18 cellular contexts compared by ENCODE assay signal in genomic region chr17:20994779-20995149, GRCh38. TPM values are rescaled to one million over a fixed set of nuclear protein-coding genes. Genes with fewer than 3 reads are reported as not detected.
A peak's percentile ranks its signal among the peaks of the same experiment; 100 is the strongest.
DNase-seq lines count a peak whose midpoint lies in the region; ATAC-seq, FAIRE-seq and TF ChIP-seq lines count a peak whose summit lies in the region.
"Had no signal": no experiment of that assay in that cellular context is flagged by ENCODE, and none has a peak within 500 bp of the region (broad histone marks: within the 10 kb centered on the region; RNA-seq: fewer than 3 reads in every experiment).

No MANE protein-coding gene starts in this region.

- H3K23ac ChIP-seq in H1 (ENCODE audit: insufficient read length) = no peak overlapping the region

- no peaks in the 10 kb centered on the region for H3K9me3 Mint-ChIP-seq in activated T-cell treated with anti-CD3 and anti-CD28 coated beads, Interleukin-2, amount 50 U/mL, for 24 hours
- H3K9me3 Mint-ChIP-seq in Caco-2 (ENCODE audit: unreplicated experiment) = no peaks in the 10 kb centered on the region
- H3K9me3 Mint-ChIP-seq: CD4-positive, alpha-beta T cell had no signal

- H3K27me3 ChIP-seq in Caco-2 (replicated peaks; ENCODE audit: control insufficient read depth, insufficient read depth, low read length) (no peaks in the 10 kb centered on the region), H1 (replicated peaks in 1 of 4; ENCODE audit: control insufficient read depth in 3 of 4, extremely low read depth in 1 of 4, insufficient read depth in 3 of 4, low read length in 3 of 4) (no peaks in the 10 kb centered on the region)
- H3K27me3 ChIP-seq: BE2C had no signal

- H3K36me3 Mint-ChIP-seq in activated T-cell treated with anti-CD3 and anti-CD28 coated beads, Interleukin-2, amount 50 U/mL, for 24 hours (ENCODE audit: low read depth) = peaks cover 14% of the 10 kb centered on the region
- H3K36me3 Mint-ChIP-seq in Caco-2 (ENCODE audit: insufficient read depth, unreplicated experiment) = peaks cover 41% of the 10 kb centered on the region

- no peak for TF ChIP-seq CTCF in Caco-2 (IDR thresholded peaks at IDR 0.05; ENCODE audit: insufficient read depth in 1 of 2, low read depth in 1 of 2, low read length in 1 of 2, severe bottlenecking in 1 of 2, unreplicated experiment in 1 of 2)
- no peak for TF ChIP-seq CTCF in H1 (IDR thresholded peaks at IDR 0.05; ENCODE audit: control extremely low read depth in 1 of 3, insufficient read depth in 1 of 3, low read depth in 1 of 3, low read length in 3 of 3)

- TF ChIP-seq RAD21 in H1 (IDR thresholded peaks at IDR 0.05 in 1 of 2, conservative IDR thresholded peaks at IDR 0.05 in 1 of 2; ENCODE audit: low read depth in 2 of 2, low read length in 2 of 2) = no peak

- no peak for TF ChIP-seq POLR2A in H1 (IDR thresholded peaks at IDR 0.05; ENCODE audit: control extremely low read depth in 1 of 2, low read depth in 2 of 2, low read length in 2 of 2)

- FAIRE-seq in H1 (lab: Jason Lieb, UNC) = no peak
- FAIRE-seq: A204.1, GM12878, GM19239 had no signal

- no peak overlapping the region for H3K56ac ChIP-seq in H1 (replicated peaks; ENCODE audit: insufficient read length, low read depth, low read length)

- H3K18ac ChIP-seq in H1 (ENCODE audit: extremely low read depth, low read length) = no peak overlapping the region

- peaks cover 5 to 6% of the 10 kb centered on the region in 2 experiments for H4K20me1 ChIP-seq in H1 (replicated peaks in 1 of 2; ENCODE audit: control insufficient read depth in 1 of 2, insufficient read depth in 2 of 2, low read length in 2 of 2)

- CTCF ChIA-PET in Caco-2 (lab: Charles Lee) (no interaction called here), H1 (lab: Charles Lee; ENCODE audit: partially characterized antibody) (interaction anchor here (1.5 to 3.1 kb wide), 2 partner anchors 10 to 50 kb away, joined by 4 to 21 read pairs; no protein-coding TSS in a partner anchor)

- TF ChIP-seq EP300 in H1 (IDR thresholded peaks at IDR 0.05; ENCODE audit: borderline replicate concordance in 1 of 2, low read depth in 2 of 2, low read length in 2 of 2) = no peak

- no peak overlapping the region for H2BK15ac ChIP-seq in H1 (ENCODE audit: low read length)

- BruUV-seq in Caco-2 (replicated peaks; lab: Mats Ljungman, UMichigan) = no TSS peak

- no peak for DNase-seq in activated T-cell treated with anti-CD3 and anti-CD28 coated beads, Interleukin-2, amount 50 U/mL, for 24 hours
- DNase-seq in activated T-cell treated with anti-CD3 and anti-CD28 coated beads for 4 hours = no peak
- no peak for DNase-seq in Caco-2
- no peak for DNase-seq in H1 (ENCODE audit: low read depth in 1 of 2, low spot score in 2 of 2)
- peak; percentile 58 for DNase-seq in posterior vena cava (ENCODE audit: low spot score)
- no peak for DNase-seq in cerebellar nuclear complex (lab: John Stamatoyannopoulos, UW)
- DNase-seq: ACHN, BE2C, C1 segment of cervical spinal cord, Calu3, DMS79 treated with DMSO at 0.1 percent for 48 hours, GF-D8, HCEC 1CT had no signal

- H3K36me3 ChIP-seq in Caco-2 (ENCODE audit: control insufficient read depth, insufficient read depth, low read length) (no peaks in the 10 kb centered on the region; the same call in 1 of the 2 replicates), H1 (ENCODE audit: control insufficient read depth in 2 of 4, insufficient read depth in 4 of 4, low read length in 3 of 4) (peaks cover 0 to 2% (median 0%) of the 10 kb centered on the region in 4 experiments; a peak in 2 of 8 replicates)
- H3K36me3 ChIP-seq: BE2C had no signal

- 98% methylated on average over 6 of the region's 6 CpGs; no CpG with 5 or more reads in 1 of the 2 experiments for WGBS in H1 (ENCODE audit: extremely low coverage in 1 of 2, insufficient coverage in 1 of 2, insufficient read length in 1 of 2, insufficient replicate concordance in 2 of 2, low coverage in 1 of 2, low lambda C conversion rate in 2 of 2, missing lambda C conversion rate in 1 of 2), 2 experiments

- no peak overlapping the region for H2BK120ac ChIP-seq in H1 (replicated peaks; ENCODE audit: low read depth, low read length)

- H3K79me2 ChIP-seq in H1 (ENCODE audit: control insufficient read depth in 1 of 2, insufficient read depth in 2 of 2, low read length in 2 of 2) = no peaks in the 10 kb centered on the region

- H4K5ac ChIP-seq in H1 (ENCODE audit: insufficient read length, low read depth, low read length) = no peak overlapping the region

- H3K4me1 ChIP-seq in Caco-2 (no peaks in the 10 kb centered on the region), H1 (replicated peaks in 1 of 4; ENCODE audit: control insufficient read depth in 3 of 4, insufficient read depth in 4 of 4, low read length in 3 of 4) (peaks cover 0 to 5% (median 3%) of the 10 kb centered on the region in 4 experiments; a peak in 4 of 7 replicates)
- H3K4me1 ChIP-seq: BE2C had no signal

- 0 out of 2 replicates have a peak overlapping the region, but pooled peaks have one; percentile 82 for H2AK5ac ChIP-seq in H1 (ENCODE audit: low read depth, low read length)

- H3K27ac Mint-ChIP-seq in activated T-cell treated with anti-CD3 and anti-CD28 coated beads, Interleukin-2, amount 50 U/mL, for 24 hours = peak overlapping the region; percentile 18
- peak overlapping the region; percentile 21 for H3K27ac Mint-ChIP-seq in Caco-2 (ENCODE audit: unreplicated experiment)
- H3K27ac Mint-ChIP-seq: CD4-positive, alpha-beta T cell had no signal

- no peak overlapping the region for H3K4ac ChIP-seq in H1 (replicated peaks; ENCODE audit: insufficient read length, low read depth, low read length)

- no peak overlapping the region for H3K14ac ChIP-seq in H1 (ENCODE audit: insufficient read length)

- no peaks in the 10 kb centered on the region for H3K79me1 ChIP-seq in H1 (ENCODE audit: low read depth, low read length)

- H3K23me2 ChIP-seq in H1 (ENCODE audit: low read depth, low read length) = no peaks in the 10 kb centered on the region

- peaks cover 16% of the 10 kb centered on the region for H3K4me1 Mint-ChIP-seq in activated T-cell treated with anti-CD3 and anti-CD28 coated beads, Interleukin-2, amount 50 U/mL, for 24 hours (ENCODE audit: low read depth)
- no peaks in the 10 kb centered on the region for H3K4me1 Mint-ChIP-seq in Caco-2 (ENCODE audit: low read depth, unreplicated experiment)

- intact Hi-C loops in Caco-2 (cut with micrococcal nuclease; ENCODE audit: unreplicated experiment) (no loop called here), posterior vena cava (cut with DNase I) (loop anchor here in 1 of 2 donors (5.0 to 10.0 kb wide), 2 partner anchors 82 to 190 kb away; no protein-coding TSS in a partner anchor)

- H4K91ac ChIP-seq in H1 (replicated peaks; ENCODE audit: insufficient read length, low read length) = no peak overlapping the region

- H3K27ac ChIP-seq in H1 (ENCODE audit: low read depth, low read length) = no peak overlapping the region

- H4K8ac ChIP-seq in H1 (ENCODE audit: extremely low read depth, insufficient read depth, low read length) = no peak overlapping the region; the same call in 1 of the 2 replicates

- H3K9ac ChIP-seq in H1 (replicated peaks in 1 of 4; ENCODE audit: extremely low read depth in 1 of 4, low read depth in 3 of 4, low read length in 3 of 4) = no peak overlapping the region

- H3K4me2 ChIP-seq in H1 (ENCODE audit: insufficient read depth in 1 of 2, low read depth in 2 of 2, low read length in 2 of 2) = no peak overlapping the region

- H3K27me3 Mint-ChIP-seq in activated T-cell treated with anti-CD3 and anti-CD28 coated beads, Interleukin-2, amount 50 U/mL, for 24 hours = no peaks in the 10 kb centered on the region
- H3K27me3 Mint-ChIP-seq in Caco-2 (ENCODE audit: insufficient read depth, unreplicated experiment) = no peaks in the 10 kb centered on the region
- H3K27me3 Mint-ChIP-seq: CD4-positive, alpha-beta T cell had no signal

- no peaks in the 10 kb centered on the region for H3K9me3 ChIP-seq in Caco-2
- H3K9me3 ChIP-seq in H1 (ENCODE audit: insufficient read depth in 2 of 2, low read depth in 1 of 2, low read length in 1 of 2) = peaks cover 0 to 5% of the 10 kb centered on the region in 2 experiments; a peak in 1 of 4 replicates
- H3K9me3 ChIP-seq: BE2C had no signal

- no peak overlapping the region for H3K4me3 Mint-ChIP-seq in activated T-cell treated with anti-CD3 and anti-CD28 coated beads, Interleukin-2, amount 50 U/mL, for 24 hours
- no peak overlapping the region for H3K4me3 Mint-ChIP-seq in Caco-2 (ENCODE audit: unreplicated experiment)
- H3K4me3 Mint-ChIP-seq: CD4-positive, alpha-beta T cell had no signal

- POLR2A ChIA-PET in Caco-2 (lab: Charles Lee) (no interaction called here), H1 (lab: Charles Lee; ENCODE audit: partially characterized antibody) (interaction anchor here (1.1 kb wide), 1 partner anchor 51 kb away, joined by 3 read pairs; no protein-coding TSS in a partner anchor)

- no peak overlapping the region for H2BK20ac ChIP-seq in H1 (ENCODE audit: low read length)

- no peak overlapping the region for H2AFZ ChIP-seq in H1 (ENCODE audit: low read length)

- H3K4me3 ChIP-seq in Caco-2 (ENCODE audit: low read depth, low read length) (no peak overlapping the region), H1 (ENCODE audit: extremely low read depth in 1 of 4, insufficient read depth in 2 of 4, low read depth in 3 of 4, low read length in 4 of 4) (no peak overlapping the region)
- H3K4me3 ChIP-seq: GM12878 had no signal

- no peak for ATAC-seq in GM18511 (IDR thresholded peaks at IDR 0.05; ENCODE audit: unreplicated experiment)
- ATAC-seq: GM12878 had no signal

- H2BK5ac ChIP-seq in H1 (ENCODE audit: low read depth, low read length) = no peak overlapping the region

- H2BK12ac ChIP-seq in H1 (ENCODE audit: low read depth, low read length) = 0 out of 2 replicates have a peak overlapping the region, but pooled peaks have one; percentile 17

TF ChIP-seq in H1, 55 proteins besides CTCF, POLR2A, EP300 and RAD21 (continues in another document):
- TF ChIP-seq RBBP5 (IDR thresholded peaks at IDR 0.05; ENCODE audit: borderline replicate concordance, low read depth, low read length) (no peak), EGR1 (IDR thresholded peaks at IDR 0.05; ENCODE audit: borderline replicate concordance, low read depth, low read length) (no peak), RNF2 (IDR thresholded peaks at IDR 0.05; ENCODE audit: borderline replicate concordance, low read depth, low read length, missing control alignments, poor library complexity, severe bottlenecking) (no peak), POLR2AphosphoS5 (IDR thresholded peaks at IDR 0.05; ENCODE audit: low read depth, low read length) (no peak)

RNA-seq across cellular contexts. Expression of gene USP22, which starts 48.0 kb away (rescaled TPM):
- total RNA-seq in Caco-2 (2022) (255 and 267 TPM in 2 replicates), posterior vena cava (100 to 1,000 TPM; 136 to 142 TPM)
- 316 and 321 TPM in 2 replicates for total RNA-seq in H1 (2021; fragmentation: NEBNext Ultra II Directional; extraction: Animal tissue kit (Norgen Biotek cat#: 25700))
- 221 and 365 TPM in 2 replicates for polyA plus RNA-seq in H1 (2011; rRNA removed)
- polyA plus RNA-seq in H1 (2011; cell fraction: cytosol; rRNA removed) = 169 TPM
- polyA plus RNA-seq in H1 (2011; cell fraction: nucleus; rRNA removed) = 298 TPM
- 171 to 196 TPM (median 176 TPM) in 4 replicates for polyA plus RNA-seq in H1 (2012, experiment 1 of 2)
- polyA plus RNA-seq in H1 (2012, experiment 2 of 2) = 106 TPM
- polyA plus RNA-seq in H1 (2013, experiment 1 of 2) = 137 TPM
- 124 TPM for polyA plus RNA-seq in H1 (2013, experiment 2 of 2)
- polyA minus RNA-seq in H1 (2011; rRNA and poly(A)+ RNA removed) = 456 and 459 TPM in 2 replicates
- polyA minus RNA-seq in H1 (2011; cell fraction: cytosol; rRNA and poly(A)+ RNA removed) = 270 TPM
- polyA minus RNA-seq in H1 (2011; cell fraction: nucleus; rRNA and poly(A)+ RNA removed) = 188 TPM
